In the genomic region with DNA sequence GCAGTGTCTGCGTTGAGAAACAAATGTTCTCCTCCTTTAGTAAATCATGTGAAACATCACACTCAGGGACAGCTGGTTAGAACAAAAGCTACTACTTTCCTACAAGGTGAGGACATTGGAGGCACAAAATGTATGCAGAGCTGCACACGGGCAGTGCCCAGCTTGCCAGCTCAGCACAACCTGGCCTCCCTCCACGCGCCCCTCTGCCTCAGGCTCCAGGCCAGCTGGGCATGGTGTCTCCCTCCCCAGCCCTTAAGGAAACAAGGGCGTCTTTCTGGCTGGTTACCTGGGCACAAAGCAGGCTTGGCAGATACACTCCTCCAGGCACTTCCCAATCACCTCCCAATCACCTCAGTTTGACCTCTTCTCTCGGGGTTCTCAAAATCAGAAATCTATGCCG, we compare ENCODE assay signal across 27 cellular contexts.
"Had no signal": no experiment of that assay in that cellular context is flagged by ENCODE, and none has a peak within 500 bp of the region (broad histone marks: within the 10 kb centered on the region; RNA-seq: fewer than 3 reads in every experiment).

No MANE protein-coding gene starts in this region.

- H3K36me3 ChIP-seq: brain microvascular endothelial cell, WERI-Rb-1 had no signal

- DNase-seq: activated B cell treated with CpG ODN at 0.5 μM for 24 hours; activated CD4-positive, alpha-beta T cell treated with anti-CD3 and anti-CD28 coated beads for 48 hours; activated CD4-positive, alpha-beta T cell treated with anti-CD3 and anti-CD28 coated beads, Interleukin-2, amount 50 U/mL, for 1 hour; activated CD4-positive, alpha-beta T cell treated with anti-CD3 and anti-CD28 coated beads, Interleukin-2, amount 50 U/mL, for 48 hours; activated CD8-positive, alpha-beta memory T cell treated with anti-CD3 and anti-CD28 coated beads for 24 hours; activated CD8-positive, alpha-beta T cell treated with anti-CD3 and anti-CD28 coated beads for 36 hours; activated effector memory CD4-positive, alpha-beta T cell treated with Interleukin-2 at 50 U/mL for 16 hours; activated gamma-delta T cell treated with Interleukin-2 at 50 U/mL for 16 hours; activated naive CD4-positive, alpha-beta T cell treated with anti-CD3 and anti-CD28 coated beads, Interleukin-2, amount 50 U/mL, for 16 hours; activated naive CD4-positive, alpha-beta T cell treated with Interleukin-2 at 50 U/mL for 16 hours; activated T-cell treated with anti-CD3 and anti-CD28 coated beads, Interleukin-2, amount 50 U/mL, for 4 hours; amniotic stem cell; anterior cingulate cortex; brain microvascular endothelial cell; dorsolateral prefrontal cortex; effector memory CD4-positive, alpha-beta T cell; endodermal cell; foreskin fibroblast; glutamatergic neuron; T-helper 1 cell; T-helper 17 cell; T1000; WERI-Rb-1 had no signal

- H3K4me3 ChIP-seq: coronary artery, dorsolateral prefrontal cortex had no signal

- H3K27me3 ChIP-seq: brain microvascular endothelial cell had no signal

- H3K27ac ChIP-seq: brain microvascular endothelial cell, coronary artery, dorsolateral prefrontal cortex, WERI-Rb-1 had no signal

- ATAC-seq: activated CD4-positive, CD25-positive, alpha-beta regulatory T cell treated with anti-CD3 and anti-CD28 coated beads, Interleukin-2, amount 50 U/mL, for 24 hours; activated CD8-positive, alpha-beta T cell treated with anti-CD3 and anti-CD28 coated beads for 36 hours; activated T-cell treated with anti-CD3 and anti-CD28 coated beads, Interleukin-2, amount 50 U/mL, for 4 hours; activated T-helper 17 cell treated with anti-CD3 and anti-CD28 coated beads, Interleukin-2, amount 50 U/mL, for 72 hours; esophagus mucosa; T-helper 17 cell had no signal
